1 cellular context compared by ENCODE assay signal in the genomic region with DNA sequence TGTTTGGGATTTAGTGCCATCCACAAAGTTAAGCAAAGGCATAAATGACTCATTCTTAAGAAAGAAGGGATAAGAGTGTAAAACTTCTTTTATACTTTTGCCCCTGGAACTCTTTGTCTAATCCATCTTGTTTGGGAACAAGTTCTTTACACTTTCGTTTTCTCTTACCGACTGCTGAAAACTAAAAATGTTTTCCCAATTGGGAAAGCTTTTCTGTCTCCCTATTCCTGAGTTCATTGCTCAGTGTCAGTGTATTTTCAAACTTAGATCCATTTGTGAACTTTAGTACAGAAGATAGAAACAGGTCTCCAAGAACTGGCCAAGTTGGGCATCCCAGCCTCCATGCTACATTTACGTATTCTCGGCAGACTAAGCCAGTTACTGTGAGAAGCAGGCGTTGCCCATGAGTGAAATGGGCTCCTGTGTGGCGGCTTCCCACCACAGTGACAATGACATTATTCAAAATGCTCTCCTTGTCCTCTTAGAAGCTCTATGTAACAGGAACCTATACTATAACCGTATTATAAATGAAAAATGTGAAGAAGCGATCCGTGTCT.
TF ChIP-seq lines count a peak whose summit lies in the region.

No MANE protein-coding gene starts in this region.

TF ChIP-seq in WTC11, 78 proteins besides CTCF, POLR2A, EP300 and RAD21 (continued from another document):
- no peak for TF ChIP-seq ZNF396 (CRISPR knock-in tag; IDR thresholded peaks at IDR 0.05; ENCODE audit: borderline replicate concordance)
- TF ChIP-seq ZNF423 (CRISPR knock-in tag; IDR thresholded peaks at IDR 0.05), result no peak
- no peak for TF ChIP-seq ZNF317 (CRISPR knock-in tag; IDR thresholded peaks at IDR 0.05; ENCODE audit: borderline replicate concordance, low read depth)
- no peak for TF ChIP-seq RELA (CRISPR knock-in tag; IDR thresholded peaks at IDR 0.05; ENCODE audit: borderline replicate concordance)
- TF ChIP-seq NR3C1 (CRISPR knock-in tag; conservative IDR thresholded peaks at IDR 0.05; ENCODE audit: low read depth), result no peak
- no peak for TF ChIP-seq OVOL2 (CRISPR knock-in tag; IDR thresholded peaks at IDR 0.05; ENCODE audit: borderline replicate concordance)
- TF ChIP-seq ZNF671 (CRISPR knock-in tag; IDR thresholded peaks at IDR 0.05), result no peak
- no peak for TF ChIP-seq CREM (CRISPR knock-in tag; IDR thresholded peaks at IDR 0.05)
- TF ChIP-seq, protein P1, sequence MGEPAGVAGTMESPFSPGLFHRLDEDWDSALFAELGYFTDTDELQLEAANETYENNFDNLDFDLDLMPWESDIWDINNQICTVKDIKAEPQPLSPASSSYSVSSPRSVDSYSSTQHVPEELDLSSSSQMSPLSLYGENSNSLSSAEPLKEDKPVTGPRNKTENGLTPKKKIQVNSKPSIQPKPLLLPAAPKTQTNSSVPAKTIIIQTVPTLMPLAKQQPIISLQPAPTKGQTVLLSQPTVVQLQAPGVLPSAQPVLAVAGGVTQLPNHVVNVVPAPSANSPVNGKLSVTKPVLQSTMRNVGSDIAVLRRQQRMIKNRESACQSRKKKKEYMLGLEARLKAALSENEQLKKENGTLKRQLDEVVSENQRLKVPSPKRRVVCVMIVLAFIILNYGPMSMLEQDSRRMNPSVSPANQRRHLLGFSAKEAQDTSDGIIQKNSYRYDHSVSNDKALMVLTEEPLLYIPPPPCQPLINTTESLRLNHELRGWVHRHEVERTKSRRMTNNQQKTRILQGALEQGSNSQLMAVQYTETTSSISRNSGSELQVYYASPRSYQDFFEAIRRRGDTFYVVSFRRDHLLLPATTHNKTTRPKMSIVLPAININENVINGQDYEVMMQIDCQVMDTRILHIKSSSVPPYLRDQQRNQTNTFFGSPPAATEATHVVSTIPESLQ (CRISPR knock-in tag; IDR thresholded peaks at IDR 0.05), result no peak
- TF ChIP-seq, protein P2, sequence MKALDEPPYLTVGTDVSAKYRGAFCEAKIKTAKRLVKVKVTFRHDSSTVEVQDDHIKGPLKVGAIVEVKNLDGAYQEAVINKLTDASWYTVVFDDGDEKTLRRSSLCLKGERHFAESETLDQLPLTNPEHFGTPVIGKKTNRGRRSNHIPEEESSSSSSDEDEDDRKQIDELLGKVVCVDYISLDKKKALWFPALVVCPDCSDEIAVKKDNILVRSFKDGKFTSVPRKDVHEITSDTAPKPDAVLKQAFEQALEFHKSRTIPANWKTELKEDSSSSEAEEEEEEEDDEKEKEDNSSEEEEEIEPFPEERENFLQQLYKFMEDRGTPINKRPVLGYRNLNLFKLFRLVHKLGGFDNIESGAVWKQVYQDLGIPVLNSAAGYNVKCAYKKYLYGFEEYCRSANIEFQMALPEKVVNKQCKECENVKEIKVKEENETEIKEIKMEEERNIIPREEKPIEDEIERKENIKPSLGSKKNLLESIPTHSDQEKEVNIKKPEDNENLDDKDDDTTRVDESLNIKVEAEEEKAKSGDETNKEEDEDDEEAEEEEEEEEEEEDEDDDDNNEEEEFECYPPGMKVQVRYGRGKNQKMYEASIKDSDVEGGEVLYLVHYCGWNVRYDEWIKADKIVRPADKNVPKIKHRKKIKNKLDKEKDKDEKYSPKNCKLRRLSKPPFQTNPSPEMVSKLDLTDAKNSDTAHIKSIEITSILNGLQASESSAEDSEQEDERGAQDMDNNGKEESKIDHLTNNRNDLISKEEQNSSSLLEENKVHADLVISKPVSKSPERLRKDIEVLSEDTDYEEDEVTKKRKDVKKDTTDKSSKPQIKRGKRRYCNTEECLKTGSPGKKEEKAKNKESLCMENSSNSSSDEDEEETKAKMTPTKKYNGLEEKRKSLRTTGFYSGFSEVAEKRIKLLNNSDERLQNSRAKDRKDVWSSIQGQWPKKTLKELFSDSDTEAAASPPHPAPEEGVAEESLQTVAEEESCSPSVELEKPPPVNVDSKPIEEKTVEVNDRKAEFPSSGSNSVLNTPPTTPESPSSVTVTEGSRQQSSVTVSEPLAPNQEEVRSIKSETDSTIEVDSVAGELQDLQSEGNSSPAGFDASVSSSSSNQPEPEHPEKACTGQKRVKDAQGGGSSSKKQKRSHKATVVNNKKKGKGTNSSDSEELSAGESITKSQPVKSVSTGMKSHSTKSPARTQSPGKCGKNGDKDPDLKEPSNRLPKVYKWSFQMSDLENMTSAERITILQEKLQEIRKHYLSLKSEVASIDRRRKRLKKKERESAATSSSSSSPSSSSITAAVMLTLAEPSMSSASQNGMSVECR (CRISPR knock-in tag; IDR thresholded peaks at IDR 0.05; ENCODE audit: borderline replicate concordance), result no peak
- no peak for TF ChIP-seq GABPB1 (CRISPR knock-in tag; IDR thresholded peaks at IDR 0.05)
